Comparison of ENCODE assay signal across 8 cellular contexts in genomic region chr12:12724421-12725085, GRCh38. TPM values are rescaled to one million over a fixed set of nuclear protein-coding genes. Genes with fewer than 3 reads are reported as not detected.
DNase-seq lines count a peak whose midpoint lies in the region; ATAC-seq lines count a peak whose summit lies in the region.

No MANE protein-coding gene starts in this region.

- DNase-seq in activated CD4-positive, alpha-beta T cell treated with anti-CD3 and anti-CD28 coated beads, Interleukin-2, amount 10 ng/mL, durations not matched to agents 24 days and 14 days, result no peak
- no peak for DNase-seq in activated CD4-positive, alpha-beta T cell treated with anti-CD3 and anti-CD28 coated beads, Interleukin-2, amount 50 U/mL, for 48 hours
- peak; percentile 58 for DNase-seq in stimulated activated CD8-positive, alpha-beta memory T cell treated with anti-CD3 and anti-CD28 coated beads, Interleukin-4, amount 100 ng/mL, for 48 hours
- DNase-seq in KBM-7 (no peak), mucosa of gallbladder (ENCODE audit: low spot score) (no peak)

- H3K4me3 Mint-ChIP-seq in activated CD4-positive, alpha-beta T cell treated with anti-CD3 and anti-CD28 coated beads, Interleukin-2, amount 10 ng/mL, durations not matched to agents 24 days and 14 days, result peak overlapping the region; percentile 85
- H3K4me3 Mint-ChIP-seq in activated naive CD8-positive, alpha-beta T cell, result peak overlapping the region; percentile 90

- intact Hi-C loops in activated CD4-positive, alpha-beta T cell treated with anti-CD3 and anti-CD28 coated beads, Interleukin-2, amount 10 ng/mL, durations not matched to agents 24 days and 14 days (cut with micrococcal nuclease), result loop anchor here (1.0 to 5.0 kb wide), 7 partner anchors 7 to 368 kb away; partner anchors contain the start of genes BORCS5, CDKN1B, DDX47 and GPR19

- peak; percentile 9 for ATAC-seq in HG03439 (IDR thresholded peaks at IDR 0.05; ENCODE audit: unreplicated experiment)

- H3K27ac Mint-ChIP-seq in activated CD4-positive, alpha-beta T cell treated with anti-CD3 and anti-CD28 coated beads, Interleukin-2, amount 10 ng/mL, durations not matched to agents 24 days and 14 days, result peak overlapping the region; percentile 98
- peak overlapping the region; percentile 93 for H3K27ac Mint-ChIP-seq in activated naive CD8-positive, alpha-beta T cell

- in situ Hi-C loops in KBM-7 (cut with MboI; ENCODE audit: low pct_unique_long_range_greater_than_20kb, low sequenced_read_pairs), result loop anchor here (25.0 kb wide), 1 partner anchor 112 kb away; the partner anchor contains the start of gene CREBL2

- H3K36me3 Mint-ChIP-seq in activated CD4-positive, alpha-beta T cell treated with anti-CD3 and anti-CD28 coated beads, Interleukin-2, amount 10 ng/mL, durations not matched to agents 24 days and 14 days (ENCODE audit: low read depth), result peaks cover 57% of the 10 kb centered on the region
- H3K36me3 Mint-ChIP-seq in activated naive CD8-positive, alpha-beta T cell, result peaks cover 9% of the 10 kb centered on the region

- H3K4me3 ChIP-seq in iPS-11a (ENCODE audit: low read depth, low read length), result peak overlapping the region; percentile 78

- peaks cover 41% of the 10 kb centered on the region for H3K4me1 Mint-ChIP-seq in activated CD4-positive, alpha-beta T cell treated with anti-CD3 and anti-CD28 coated beads, Interleukin-2, amount 10 ng/mL, durations not matched to agents 24 days and 14 days
- peaks cover 61% of the 10 kb centered on the region for H3K4me1 Mint-ChIP-seq in activated naive CD8-positive, alpha-beta T cell (ENCODE audit: low read depth)

- peaks cover 3% of the 10 kb centered on the region for H3K27me3 Mint-ChIP-seq in activated CD4-positive, alpha-beta T cell treated with anti-CD3 and anti-CD28 coated beads, Interleukin-2, amount 10 ng/mL, durations not matched to agents 24 days and 14 days
- no peaks in the 10 kb centered on the region for H3K27me3 Mint-ChIP-seq in activated naive CD8-positive, alpha-beta T cell

- no peaks in the 10 kb centered on the region for H3K9me3 Mint-ChIP-seq in activated CD4-positive, alpha-beta T cell treated with anti-CD3 and anti-CD28 coated beads, Interleukin-2, amount 10 ng/mL, durations not matched to agents 24 days and 14 days
- H3K9me3 Mint-ChIP-seq in activated naive CD8-positive, alpha-beta T cell (ENCODE audit: low read depth), result no peaks in the 10 kb centered on the region

RNA-seq across cellular contexts. Expression of gene CDKN1B, which starts 7.4 kb away (rescaled TPM):
- total RNA-seq in activated CD4-positive, alpha-beta T cell treated with anti-CD3 and anti-CD28 coated beads, Interleukin-2, amount 10 ng/mL, durations not matched to agents 24 days and 14 days, result 47.4 and 48.5 TPM in 2 replicates
- total RNA-seq in mucosa of gallbladder, result 63.0 TPM

RNA-seq across cellular contexts. Expression of gene GPR19, which starts 28.6 kb away (rescaled TPM):
- total RNA-seq in activated CD4-positive, alpha-beta T cell treated with anti-CD3 and anti-CD28 coated beads, Interleukin-2, amount 10 ng/mL, durations not matched to agents 24 days and 14 days, result 9.4 and 12.1 TPM in 2 replicates
- 0.26 TPM for total RNA-seq in mucosa of gallbladder
